1 cellular context compared by ENCODE assay signal in the genomic region with DNA sequence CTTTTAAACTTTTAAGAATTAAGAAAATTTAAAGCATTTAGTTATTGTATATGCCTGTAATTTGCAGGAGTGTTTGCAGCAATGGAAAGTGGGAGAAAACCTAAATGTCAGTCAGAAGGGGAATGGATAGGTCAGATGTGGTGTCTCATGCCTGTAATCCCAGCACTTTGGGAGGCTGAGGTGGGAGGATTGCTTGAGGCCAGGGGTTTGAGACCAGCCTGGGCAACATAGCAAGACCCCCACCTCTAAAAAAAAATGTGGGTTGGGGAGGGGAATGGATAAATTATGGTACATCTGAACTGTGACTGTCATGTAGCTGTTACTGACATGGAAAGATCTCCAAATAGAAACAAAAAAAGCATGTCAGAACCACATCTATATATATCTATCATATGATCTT.
A peak's percentile ranks its signal among the peaks of the same experiment; 100 is the strongest.
TF ChIP-seq lines count a peak whose summit lies in the region.

No MANE protein-coding gene starts in this region.

TF ChIP-seq in K562, 482 proteins besides CTCF, POLR2A, EP300 and RAD21:
- peak; percentile 53; the same call in 1 of the 2 replicates for TF ChIP-seq ZNF121 (CRISPR knock-in tag; conservative IDR thresholded peaks at IDR 0.05)
- TF ChIP-seq, protein P1, sequence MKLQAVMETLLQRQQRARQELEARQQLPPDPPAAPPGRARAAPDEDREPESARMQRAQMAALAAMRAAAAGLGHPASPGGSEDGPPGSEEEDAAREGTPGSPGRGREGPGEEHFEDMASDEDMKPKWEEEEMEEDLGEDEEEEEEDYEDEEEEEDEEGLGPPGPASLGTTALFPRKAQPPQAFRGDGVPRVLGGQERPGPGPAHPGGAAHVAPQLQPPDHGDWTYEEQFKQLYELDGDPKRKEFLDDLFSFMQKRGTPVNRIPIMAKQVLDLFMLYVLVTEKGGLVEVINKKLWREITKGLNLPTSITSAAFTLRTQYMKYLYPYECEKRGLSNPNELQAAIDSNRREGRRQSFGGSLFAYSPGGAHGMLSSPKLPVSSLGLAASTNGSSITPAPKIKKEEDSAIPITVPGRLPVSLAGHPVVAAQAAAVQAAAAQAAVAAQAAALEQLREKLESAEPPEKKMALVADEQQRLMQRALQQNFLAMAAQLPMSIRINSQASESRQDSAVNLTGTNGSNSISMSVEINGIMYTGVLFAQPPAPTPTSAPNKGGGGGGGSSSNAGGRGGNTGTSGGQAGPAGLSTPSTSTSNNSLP (IDR thresholded peaks at IDR 0.05; ENCODE audit: borderline replicate concordance, low read depth, low read length), result no peak
- TF ChIP-seq, protein P2, sequence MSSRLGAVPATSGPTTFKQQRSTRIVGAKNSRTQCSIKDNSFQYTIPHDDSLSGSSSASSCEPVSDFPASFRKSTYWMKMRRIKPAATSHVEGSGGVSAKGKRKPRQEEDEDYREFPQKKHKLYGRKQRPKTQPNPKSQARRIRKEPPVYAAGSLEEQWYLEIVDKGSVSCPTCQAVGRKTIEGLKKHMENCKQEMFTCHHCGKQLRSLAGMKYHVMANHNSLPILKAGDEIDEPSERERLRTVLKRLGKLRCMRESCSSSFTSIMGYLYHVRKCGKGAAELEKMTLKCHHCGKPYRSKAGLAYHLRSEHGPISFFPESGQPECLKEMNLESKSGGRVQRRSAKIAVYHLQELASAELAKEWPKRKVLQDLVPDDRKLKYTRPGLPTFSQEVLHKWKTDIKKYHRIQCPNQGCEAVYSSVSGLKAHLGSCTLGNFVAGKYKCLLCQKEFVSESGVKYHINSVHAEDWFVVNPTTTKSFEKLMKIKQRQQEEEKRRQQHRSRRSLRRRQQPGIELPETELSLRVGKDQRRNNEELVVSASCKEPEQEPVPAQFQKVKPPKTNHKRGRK (tag; IDR thresholded peaks at IDR 0.05), result no peak
